Comparison of ENCODE assay signal across 8 cellular contexts in genomic region chr13:55627221-55627620, GRCh38.
"Had no signal": no experiment of that assay in that cellular context is flagged by ENCODE, and none has a peak within 500 bp of the region (broad histone marks: within the 10 kb centered on the region; RNA-seq: fewer than 3 reads in every experiment).

No MANE protein-coding gene starts in this region.

- H3K9me3 ChIP-seq: HAP-1 had no signal

- H3K4me2 ChIP-seq: GM23338 had no signal

- DNase-seq: GM23248, GOT3, H7, H9, HCEC 1CT, HFFc6 had no signal

- H2AFZ ChIP-seq: GM23248, GM23338 had no signal

- H3K4me3 ChIP-seq: GM23248, GM23338, HAP-1 had no signal

- H3K36me3 ChIP-seq: HAP-1 had no signal

- H3K27ac ChIP-seq: GM23248 had no signal

- H3K9ac ChIP-seq: GM23248 had no signal
